ENCODE assay signal across 32 cellular contexts in the genomic region with DNA sequence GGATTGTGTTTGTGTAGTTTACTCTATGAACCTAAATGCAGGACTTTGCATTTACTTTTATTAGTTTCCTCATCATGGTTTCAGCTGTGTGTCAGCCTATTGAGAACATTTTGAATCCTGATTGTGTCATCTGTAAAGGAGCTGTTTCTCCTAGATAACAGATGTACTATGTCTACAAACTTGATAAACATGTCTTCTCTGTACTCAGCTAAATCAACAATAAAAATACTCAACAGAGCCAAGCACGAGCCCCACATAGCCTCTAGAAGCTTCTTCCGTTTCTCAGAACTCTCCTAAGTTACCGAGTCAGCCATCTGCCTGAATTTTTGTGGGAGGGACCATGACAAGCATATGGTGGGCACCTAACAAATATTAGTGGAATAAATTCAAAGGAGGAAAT.
"Had no signal": no experiment of that assay in that cellular context is flagged by ENCODE, and none has a peak within 500 bp of the region (broad histone marks: within the 10 kb centered on the region; RNA-seq: fewer than 3 reads in every experiment).

No MANE protein-coding gene starts in this region.

- H3K4me3 Mint-ChIP-seq: activated CD4-positive, alpha-beta memory T cell treated with anti-CD3 and anti-CD28 coated beads for 36 hours; activated CD4-positive, alpha-beta T cell treated with anti-CD3 and anti-CD28 coated beads for 36 hours; activated CD4-positive, alpha-beta T cell treated with anti-CD3 and anti-CD28 coated beads, Interleukin-2, amount 10 ng/mL, durations not matched to agents 24 days and 14 days; activated CD8-positive, alpha-beta memory T cell treated with anti-CD3 and anti-CD28 coated beads, Interleukin-2, amount 10 ng/mL, durations not matched to agents 7 days and 5 days; activated CD8-positive, alpha-beta T cell treated with anti-CD3 and anti-CD28 coated beads, Interleukin-2, amount 10 ng/mL, durations not matched to agents 7 days and 5 days; activated naive CD4-positive, alpha-beta T cell treated with anti-CD3 and anti-CD28 coated beads, Interleukin-2, amount 10 ng/mL, durations not matched to agents 7 days and 5 days; activated naive CD8-positive, alpha-beta T cell treated with anti-CD3 and anti-CD28 coated beads, Interleukin-2, amount 10 ng/mL, durations not matched to agents 7 days and 5 days; activated T-cell treated with anti-CD3 and anti-CD28 coated beads, Interleukin-2, amount 50 U/mL, for 72 hours; central memory CD8-positive, alpha-beta T cell; dendritic cell treated with granulocyte-macrophage colony-stimulating factor and Interleukin-4, amounts not matched to agents 40 ng/mL and 50 ng/mL, for 4 days; effector memory CD8-positive, alpha-beta T cell had no signal

- H3K27me3 ChIP-seq: brain microvascular endothelial cell, foreskin keratinocyte, gastrocnemius medialis had no signal

- H3K9me3 ChIP-seq: esophagus muscularis mucosa, gastrocnemius medialis, heart left ventricle had no signal

- H3K4me3 ChIP-seq: coronary artery, dorsolateral prefrontal cortex, esophagus muscularis mucosa, gastrocnemius medialis, heart left ventricle had no signal

- FAIRE-seq: astrocyte, bronchial epithelial cell had no signal

- ATAC-seq: activated CD4-positive, alpha-beta T cell treated with anti-CD3 and anti-CD28 coated beads for 36 hours; activated CD8-positive, alpha-beta memory T cell treated with anti-CD3 and anti-CD28 coated beads, Interleukin-2, amount 10 ng/mL, durations not matched to agents 7 days and 5 days; activated CD8-positive, alpha-beta T cell treated with anti-CD3 and anti-CD28 coated beads, Interleukin-2, amount 10 ng/mL, durations not matched to agents 7 days and 5 days; activated naive CD4-positive, alpha-beta T cell treated with anti-CD3 and anti-CD28 coated beads, Interleukin-2, amount 50 U/mL, for 72 hours; activated T-cell treated with anti-CD3 and anti-CD28 coated beads, Interleukin-2, amount 50 U/mL, for 72 hours; effector memory CD8-positive, alpha-beta T cell; foreskin keratinocyte; gastrocnemius medialis; heart left ventricle had no signal

- H3K4me1 ChIP-seq: esophagus muscularis mucosa, foreskin keratinocyte, gastrocnemius medialis, heart left ventricle had no signal

- H3K27ac ChIP-seq: brain microvascular endothelial cell, coronary artery, dorsolateral prefrontal cortex, esophagus muscularis mucosa, foreskin keratinocyte, gastrocnemius medialis, heart left ventricle had no signal

- H3K36me3 ChIP-seq: brain microvascular endothelial cell, esophagus muscularis mucosa, gastrocnemius medialis, heart left ventricle had no signal

- H3K27ac Mint-ChIP-seq: activated CD4-positive, alpha-beta memory T cell treated with anti-CD3 and anti-CD28 coated beads for 36 hours; activated CD4-positive, alpha-beta T cell treated with anti-CD3 and anti-CD28 coated beads for 36 hours; activated CD4-positive, alpha-beta T cell treated with anti-CD3 and anti-CD28 coated beads, Interleukin-2, amount 10 ng/mL, durations not matched to agents 24 days and 14 days; activated CD8-positive, alpha-beta memory T cell treated with anti-CD3 and anti-CD28 coated beads, Interleukin-2, amount 10 ng/mL, durations not matched to agents 7 days and 5 days; activated CD8-positive, alpha-beta T cell treated with anti-CD3 and anti-CD28 coated beads, Interleukin-2, amount 10 ng/mL, durations not matched to agents 7 days and 5 days; activated naive CD4-positive, alpha-beta T cell treated with anti-CD3 and anti-CD28 coated beads, Interleukin-2, amount 10 ng/mL, durations not matched to agents 7 days and 5 days; activated naive CD4-positive, alpha-beta T cell treated with anti-CD3 and anti-CD28 coated beads, Interleukin-2, amount 50 U/mL, for 72 hours; activated naive CD8-positive, alpha-beta T cell treated with anti-CD3 and anti-CD28 coated beads, Interleukin-2, amount 10 ng/mL, durations not matched to agents 7 days and 5 days; activated T-cell treated with anti-CD3 and anti-CD28 coated beads, Interleukin-2, amount 50 U/mL, for 72 hours; dendritic cell treated with granulocyte-macrophage colony-stimulating factor and Interleukin-4, amounts not matched to agents 40 ng/mL and 50 ng/mL, for 4 days; effector memory CD8-positive, alpha-beta T cell had no signal

- H3K36me3 Mint-ChIP-seq: activated CD4-positive, alpha-beta memory T cell treated with anti-CD3 and anti-CD28 coated beads for 36 hours; activated naive CD4-positive, alpha-beta T cell treated with anti-CD3 and anti-CD28 coated beads, Interleukin-2, amount 50 U/mL, for 72 hours had no signal

- H3K4me1 Mint-ChIP-seq: activated CD4-positive, alpha-beta T cell treated with anti-CD3 and anti-CD28 coated beads for 36 hours had no signal

- H3K9me3 Mint-ChIP-seq: activated CD4-positive, alpha-beta memory T cell treated with anti-CD3 and anti-CD28 coated beads for 36 hours; central memory CD8-positive, alpha-beta T cell; dendritic cell treated with granulocyte-macrophage colony-stimulating factor and Interleukin-4, amounts not matched to agents 40 ng/mL and 50 ng/mL, for 4 days; effector memory CD8-positive, alpha-beta T cell had no signal

- DNase-seq: activated CD4-positive, alpha-beta memory T cell treated with anti-CD3 and anti-CD28 coated beads for 36 hours; activated CD4-positive, alpha-beta T cell treated with anti-CD3 and anti-CD28 coated beads for 36 hours; activated CD4-positive, alpha-beta T cell treated with anti-CD3 and anti-CD28 coated beads, Interleukin-2, amount 10 ng/mL, durations not matched to agents 24 days and 14 days; activated CD4-positive, CD25-positive, alpha-beta regulatory T cell; activated CD4-positive, CD25-positive, alpha-beta regulatory T cell treated with anti-CD3 and anti-CD28 coated beads, Interleukin-2, amount 50 U/mL, for 72 hours; activated CD8-positive, alpha-beta memory T cell treated with anti-CD3 and anti-CD28 coated beads, Interleukin-2, amount 10 ng/mL, durations not matched to agents 7 days and 5 days; activated CD8-positive, alpha-beta memory T cell treated with anti-CD3 and anti-CD28 coated beads, Interleukin-2, amount 50 U/mL, for 4 hours; activated CD8-positive, alpha-beta T cell treated with anti-CD3 and anti-CD28 coated beads, Interleukin-2, amount 10 ng/mL, durations not matched to agents 7 days and 5 days; activated gamma-delta T cell; activated naive CD4-positive, alpha-beta T cell; activated naive CD4-positive, alpha-beta T cell treated with anti-CD3 and anti-CD28 coated beads, Interleukin-2, amount 10 ng/mL, durations not matched to agents 7 days and 5 days; activated naive CD8-positive, alpha-beta T cell treated with anti-CD3 and anti-CD28 coated beads, Interleukin-2, amount 10 ng/mL, durations not matched to agents 7 days and 5 days; activated T-cell treated with anti-CD3 and anti-CD28 coated beads, Interleukin-2, amount 50 U/mL, for 1 hour; activated T-cell treated with anti-CD3 and anti-CD28 coated beads, Interleukin-2, amount 50 U/mL, for 72 hours; amniotic stem cell; anterior cingulate cortex; brain microvascular endothelial cell; dorsolateral prefrontal cortex; effector CD4-positive, alpha-beta T cell; effector memory CD8-positive, alpha-beta T cell; erythroblast; foreskin keratinocyte; gastrocnemius medialis; glutamatergic neuron; heart left ventricle had no signal

- H3K27me3 Mint-ChIP-seq: dendritic cell treated with granulocyte-macrophage colony-stimulating factor and Interleukin-4, amounts not matched to agents 40 ng/mL and 50 ng/mL, for 4 days had no signal
